1 cellular context compared by ENCODE assay signal in the genomic region with DNA sequence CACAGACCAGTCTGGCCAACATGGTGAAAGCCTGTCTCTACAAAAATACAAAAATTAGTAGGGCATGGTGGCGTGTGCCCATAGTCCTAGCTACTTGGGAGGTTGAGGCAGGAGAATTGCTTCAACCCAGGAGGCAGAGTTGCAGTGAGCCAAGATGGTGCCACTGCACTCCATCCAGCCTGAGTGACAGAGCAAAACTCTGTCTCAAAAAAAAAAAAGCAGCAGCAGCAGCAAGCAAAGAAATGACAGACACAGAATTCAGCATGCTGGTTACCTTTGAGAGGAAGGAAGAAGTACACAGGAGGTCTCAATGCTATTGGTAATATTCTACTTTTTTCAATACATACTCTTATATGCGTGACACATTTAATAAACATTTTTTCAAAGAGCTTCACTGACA.
A peak's percentile ranks its signal among the peaks of the same experiment; 100 is the strongest.
TF ChIP-seq lines count a peak whose summit lies in the region.

No MANE protein-coding gene starts in this region.

TF ChIP-seq in K562, 482 proteins besides CTCF, POLR2A, EP300 and RAD21:
- TF ChIP-seq, protein P1, sequence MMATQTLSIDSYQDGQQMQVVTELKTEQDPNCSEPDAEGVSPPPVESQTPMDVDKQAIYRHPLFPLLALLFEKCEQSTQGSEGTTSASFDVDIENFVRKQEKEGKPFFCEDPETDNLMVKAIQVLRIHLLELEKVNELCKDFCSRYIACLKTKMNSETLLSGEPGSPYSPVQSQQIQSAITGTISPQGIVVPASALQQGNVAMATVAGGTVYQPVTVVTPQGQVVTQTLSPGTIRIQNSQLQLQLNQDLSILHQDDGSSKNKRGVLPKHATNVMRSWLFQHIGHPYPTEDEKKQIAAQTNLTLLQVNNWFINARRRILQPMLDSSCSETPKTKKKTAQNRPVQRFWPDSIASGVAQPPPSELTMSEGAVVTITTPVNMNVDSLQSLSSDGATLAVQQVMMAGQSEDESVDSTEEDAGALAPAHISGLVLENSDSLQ (IDR thresholded peaks at IDR 0.05): peak; percentile 74
- 0 out of 2 replicates have a peak, but pooled peaks have one; percentile 8 for TF ChIP-seq NFE2 (IDR thresholded peaks at IDR 0.05; ENCODE audit: low read depth)
- TF ChIP-seq ZNF384 (IDR thresholded peaks at IDR 0.05; ENCODE audit: low read depth, low read length): 0 out of 2 replicates have a peak, but pooled peaks have one; percentile 26
- TF ChIP-seq RBM14 (IDR thresholded peaks at IDR 0.05; ENCODE audit: borderline replicate concordance, insufficient read depth, low read depth, low read length): no peak
